In the genomic region with DNA sequence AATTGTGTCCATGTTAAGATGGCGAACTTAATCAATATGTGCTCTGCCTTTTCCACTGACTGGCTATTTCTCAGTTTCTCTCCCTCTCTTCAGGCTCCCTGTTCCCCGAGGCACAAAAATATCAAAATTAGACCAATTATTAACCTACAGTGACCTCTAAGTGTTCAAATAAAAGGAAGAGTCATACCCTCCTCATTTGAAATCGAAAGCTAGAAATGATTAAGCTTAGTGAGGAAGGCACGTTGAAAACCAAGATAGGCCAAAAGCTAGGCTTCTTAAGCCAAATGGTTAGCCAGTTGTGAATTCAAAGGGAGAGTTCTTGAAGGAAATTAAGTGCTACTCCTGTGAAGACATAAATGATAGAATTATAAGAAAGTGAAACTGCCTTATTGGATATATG, we compare ENCODE assay signal across 18 cellular contexts.
DNase-seq lines count a peak whose midpoint lies in the region; ATAC-seq, FAIRE-seq and TF ChIP-seq lines count a peak whose summit lies in the region.
"Had no signal": no experiment of that assay in that cellular context is flagged by ENCODE, and none has a peak within 500 bp of the region (broad histone marks: within the 10 kb centered on the region; RNA-seq: fewer than 3 reads in every experiment).

No MANE protein-coding gene starts in this region.

- POLR2A ChIA-PET in H1 (lab: Charles Lee; ENCODE audit: partially characterized antibody): no interaction called here

- TF ChIP-seq POLR2A in H1 (IDR thresholded peaks at IDR 0.05; ENCODE audit: control extremely low read depth in 1 of 2, low read depth in 2 of 2, low read length in 2 of 2): no peak

- no peak overlapping the region for H3K4me3 ChIP-seq in H1 (ENCODE audit: extremely low read depth in 1 of 4, insufficient read depth in 2 of 4, low read depth in 3 of 4, low read length in 4 of 4)
- H3K4me3 ChIP-seq: esophagus muscularis mucosa, neural progenitor cell, SJSA1, thyroid gland had no signal

- no peak overlapping the region for H3K4me2 ChIP-seq in H1 (ENCODE audit: insufficient read depth in 1 of 2, low read depth in 2 of 2, low read length in 2 of 2)
- H3K4me2 ChIP-seq: neural progenitor cell had no signal

- no peak overlapping the region for H3K56ac ChIP-seq in H1 (replicated peaks; ENCODE audit: insufficient read length, low read depth, low read length)

- H2BK5ac ChIP-seq in H1 (ENCODE audit: low read depth, low read length): no peak overlapping the region

- peak overlapping the region; percentile 21 for H2BK120ac ChIP-seq in H1 (replicated peaks; ENCODE audit: low read depth, low read length)

- no peak overlapping the region for H3K18ac ChIP-seq in H1 (ENCODE audit: extremely low read depth, low read length)

- H4K20me1 ChIP-seq in H1 (replicated peaks in 1 of 2; ENCODE audit: control insufficient read depth in 1 of 2, insufficient read depth in 2 of 2, low read length in 2 of 2): no peaks in the 10 kb centered on the region

- H2BK12ac ChIP-seq in H1 (ENCODE audit: low read depth, low read length): no peak overlapping the region

- H3K9ac ChIP-seq in H1 (replicated peaks in 1 of 4; ENCODE audit: extremely low read depth in 1 of 4, low read depth in 3 of 4, low read length in 3 of 4): no peak overlapping the region
- H3K9ac ChIP-seq: neural progenitor cell had no signal

- no peak overlapping the region for H4K91ac ChIP-seq in H1 (replicated peaks; ENCODE audit: insufficient read length, low read length)

- FAIRE-seq in H1 (lab: Jason Lieb, UNC): no peak
- FAIRE-seq: bronchial epithelial cell had no signal

- no peak overlapping the region for H4K5ac ChIP-seq in H1 (ENCODE audit: insufficient read length, low read depth, low read length)

- no peak overlapping the region for H2BK15ac ChIP-seq in H1 (ENCODE audit: low read length)

- H3K4me1 ChIP-seq in H1 (replicated peaks in 1 of 4; ENCODE audit: control insufficient read depth in 3 of 4, insufficient read depth in 4 of 4, low read length in 3 of 4): no peaks in the 10 kb centered on the region; a peak in 1 of 7 replicates
- H3K4me1 ChIP-seq: esophagus muscularis mucosa, neural progenitor cell, SJSA1, thyroid gland had no signal

- H3K79me1 ChIP-seq in H1 (ENCODE audit: low read depth, low read length): no peaks in the 10 kb centered on the region

- TF ChIP-seq RAD21 in H1 (IDR thresholded peaks at IDR 0.05 in 1 of 2, conservative IDR thresholded peaks at IDR 0.05 in 1 of 2; ENCODE audit: low read depth in 2 of 2, low read length in 2 of 2): no peak

- peaks cover 0 to 3% of the 10 kb centered on the region in 2 experiments; a peak in 1 of 4 replicates for H3K9me3 ChIP-seq in H1 (ENCODE audit: insufficient read depth in 2 of 2, low read depth in 1 of 2, low read length in 1 of 2)
- H3K9me3 ChIP-seq: esophagus muscularis mucosa, thyroid gland had no signal

- ATAC-seq in GM19025 (IDR thresholded peaks at IDR 0.05; ENCODE audit: low read depth, unreplicated experiment) (peak; percentile 68), GM21619 (IDR thresholded peaks at IDR 0.05; ENCODE audit: unreplicated experiment) (peak; percentile 70), HG03095 (IDR thresholded peaks at IDR 0.05; ENCODE audit: unreplicated experiment) (peak; percentile 68), HG03460 (IDR thresholded peaks at IDR 0.05; ENCODE audit: unreplicated experiment) (no peak), HG03280 (IDR thresholded peaks at IDR 0.05; ENCODE audit: unreplicated experiment) (no peak)
- ATAC-seq: left lobe of liver had no signal

- H4K8ac ChIP-seq in H1 (ENCODE audit: extremely low read depth, insufficient read depth, low read length): no peak overlapping the region

- no peak for DNase-seq in H1 (ENCODE audit: low read depth in 1 of 2, low spot score in 2 of 2)
- no peak for DNase-seq in A172 (ENCODE audit: low spot score)
- DNase-seq: HFFc6, MM.1S, NCI-H1694 treated with DMSO at 0.1 percent for 48 hours, NCI-H524, OCI-M1, thyroid gland had no signal

- CTCF ChIA-PET in H1 (lab: Charles Lee; ENCODE audit: partially characterized antibody): interaction anchor here (1.0 kb wide), 1 partner anchor 11 kb away, joined by 3 read pairs; no protein-coding TSS in a partner anchor

- H3K23ac ChIP-seq in H1 (ENCODE audit: insufficient read length): no peak overlapping the region

- H3K36me3 ChIP-seq in H1 (ENCODE audit: control insufficient read depth in 2 of 4, insufficient read depth in 4 of 4, low read length in 3 of 4): no peaks in the 10 kb centered on the region; a peak in 1 of 8 replicates
- H3K36me3 ChIP-seq: esophagus muscularis mucosa, neural progenitor cell, SJSA1, thyroid gland had no signal

- H2BK20ac ChIP-seq in H1 (ENCODE audit: low read length): no peak overlapping the region

- no peaks in the 10 kb centered on the region for H3K23me2 ChIP-seq in H1 (ENCODE audit: low read depth, low read length)

- no peak overlapping the region for H3K4ac ChIP-seq in H1 (replicated peaks; ENCODE audit: insufficient read length, low read depth, low read length)

- no peak for TF ChIP-seq EP300 in H1 (IDR thresholded peaks at IDR 0.05; ENCODE audit: borderline replicate concordance in 1 of 2, low read depth in 2 of 2, low read length in 2 of 2)

- H2AK5ac ChIP-seq in H1 (ENCODE audit: low read depth, low read length): no peak overlapping the region

- no peak for TF ChIP-seq CTCF in H1 (IDR thresholded peaks at IDR 0.05; ENCODE audit: control extremely low read depth in 1 of 3, insufficient read depth in 1 of 3, low read depth in 1 of 3, low read length in 3 of 3)

- H3K79me2 ChIP-seq in H1 (ENCODE audit: control insufficient read depth in 1 of 2, insufficient read depth in 2 of 2, low read length in 2 of 2): no peaks in the 10 kb centered on the region

- 90% methylated on average over 4 of the region's 4 CpGs; no CpG with 5 or more reads in 1 of the 2 experiments for WGBS in H1 (ENCODE audit: extremely low coverage in 1 of 2, insufficient coverage in 1 of 2, insufficient read length in 1 of 2, insufficient replicate concordance in 2 of 2, low coverage in 1 of 2, low lambda C conversion rate in 2 of 2, missing lambda C conversion rate in 1 of 2), 2 experiments

- H3K14ac ChIP-seq in H1 (ENCODE audit: insufficient read length): no peak overlapping the region

- H2AFZ ChIP-seq in H1 (ENCODE audit: low read length): no peak overlapping the region
- H2AFZ ChIP-seq: neural progenitor cell had no signal

- no peaks in the 10 kb centered on the region for H3K27me3 ChIP-seq in H1 (replicated peaks in 1 of 4; ENCODE audit: control insufficient read depth in 3 of 4, extremely low read depth in 1 of 4, insufficient read depth in 3 of 4, low read length in 3 of 4)
- H3K27me3 ChIP-seq: esophagus muscularis mucosa, neural progenitor cell, SJSA1, thyroid gland had no signal

- H3K27ac ChIP-seq in H1 (ENCODE audit: low read depth, low read length): no peak overlapping the region
- H3K27ac ChIP-seq: esophagus muscularis mucosa, neural progenitor cell, SJSA1, thyroid gland had no signal

TF ChIP-seq in H1, 55 proteins besides CTCF, POLR2A, EP300 and RAD21:
- no peak for TF ChIP-seq RNF2 (IDR thresholded peaks at IDR 0.05; ENCODE audit: borderline replicate concordance, low read depth, low read length, missing control alignments, poor library complexity, severe bottlenecking)
- no peak for TF ChIP-seq SIX5 (IDR thresholded peaks at IDR 0.05; ENCODE audit: low read depth, low read length)
- no peak for TF ChIP-seq NRF1 (IDR thresholded peaks at IDR 0.05; ENCODE audit: low read depth, low read length)
- TF ChIP-seq, protein P1, sequence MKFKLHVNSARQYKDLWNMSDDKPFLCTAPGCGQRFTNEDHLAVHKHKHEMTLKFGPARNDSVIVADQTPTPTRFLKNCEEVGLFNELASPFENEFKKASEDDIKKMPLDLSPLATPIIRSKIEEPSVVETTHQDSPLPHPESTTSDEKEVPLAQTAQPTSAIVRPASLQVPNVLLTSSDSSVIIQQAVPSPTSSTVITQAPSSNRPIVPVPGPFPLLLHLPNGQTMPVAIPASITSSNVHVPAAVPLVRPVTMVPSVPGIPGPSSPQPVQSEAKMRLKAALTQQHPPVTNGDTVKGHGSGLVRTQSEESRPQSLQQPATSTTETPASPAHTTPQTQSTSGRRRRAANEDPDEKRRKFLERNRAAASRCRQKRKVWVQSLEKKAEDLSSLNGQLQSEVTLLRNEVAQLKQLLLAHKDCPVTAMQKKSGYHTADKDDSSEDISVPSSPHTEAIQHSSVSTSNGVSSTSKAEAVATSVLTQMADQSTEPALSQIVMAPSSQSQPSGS (IDR thresholded peaks at IDR 0.05; ENCODE audit: low read length): no peak
- no peak for TF ChIP-seq SP2 (IDR thresholded peaks at IDR 0.05; ENCODE audit: low read length)
- no peak for TF ChIP-seq RFX5 (IDR thresholded peaks at IDR 0.05; ENCODE audit: borderline replicate concordance, low read depth, low read length)
- TF ChIP-seq PHF8 (conservative IDR thresholded peaks at IDR 0.05; ENCODE audit: low read depth, low read length): no peak

Comparison
In these comparisons a context has a peak if more than half of its experiments do, and no peak if none do; other contexts are left out.
1. ATAC-seq: peak in GM19025 (single experiment), GM21619 (single experiment) and HG03095 (single experiment); none in HG03460 (single experiment) and HG03280 (single experiment).